In the genomic region with DNA sequence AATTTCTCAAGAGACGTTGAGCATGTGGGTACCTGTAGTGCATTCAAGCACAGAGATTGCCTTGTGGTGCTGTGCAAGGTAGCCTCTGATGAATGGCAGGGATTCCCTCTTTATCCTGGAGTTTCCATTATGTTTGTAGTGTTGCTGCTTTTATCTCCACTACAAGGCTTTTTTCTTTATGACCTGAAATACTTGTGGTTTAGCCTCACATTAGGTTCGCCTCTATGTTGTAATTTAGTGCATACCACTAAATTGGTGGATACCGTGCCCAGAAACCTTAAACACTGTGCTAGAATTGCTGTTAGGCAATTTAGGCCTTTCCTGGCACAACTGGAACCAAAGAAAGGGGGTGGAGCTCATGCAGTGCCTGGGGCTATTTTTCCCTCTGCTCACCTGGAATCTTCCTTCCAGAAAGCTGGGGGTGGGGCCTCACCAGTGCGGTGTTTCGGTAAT, we compare ENCODE assay signal across 10 cellular contexts.
DNase-seq lines count a peak whose midpoint lies in the region; ATAC-seq, FAIRE-seq and TF ChIP-seq lines count a peak whose summit lies in the region.
"Had no signal": no experiment of that assay in that cellular context is flagged by ENCODE, and none has a peak within 500 bp of the region (broad histone marks: within the 10 kb centered on the region; RNA-seq: fewer than 3 reads in every experiment).

No MANE protein-coding gene starts in this region.

- no peak overlapping the region for H3K4me3 Mint-ChIP-seq in CD4-positive, alpha-beta memory T cell
- H3K4me3 Mint-ChIP-seq in activated T-cell treated with anti-CD3 and anti-CD28 coated beads, Interleukin-2, amount 50 U/mL, for 72 hours, result no peak overlapping the region

- H3K27ac Mint-ChIP-seq in CD4-positive, alpha-beta memory T cell, result no peak overlapping the region
- no peak overlapping the region for H3K27ac Mint-ChIP-seq in activated T-cell treated with anti-CD3 and anti-CD28 coated beads, Interleukin-2, amount 50 U/mL, for 72 hours

- intact Hi-C loops in CD4-positive, alpha-beta memory T cell (cut with micrococcal nuclease), result no loop called here

- no peak overlapping the region for H4K8ac ChIP-seq in H1 (ENCODE audit: extremely low read depth, insufficient read depth, low read length)

- no peak overlapping the region for H3K56ac ChIP-seq in H1 (replicated peaks; ENCODE audit: insufficient read length, low read depth, low read length)

- TF ChIP-seq CTCF in H1 (IDR thresholded peaks at IDR 0.05; ENCODE audit: control extremely low read depth in 1 of 3, insufficient read depth in 1 of 3, low read depth in 1 of 3, low read length in 3 of 3) (no peak), omental fat pad (IDR thresholded peaks at IDR 0.05) (no peak)

- H3K4ac ChIP-seq in H1 (replicated peaks; ENCODE audit: insufficient read length, low read depth, low read length), result no peak overlapping the region

- H3K79me1 ChIP-seq in H1 (ENCODE audit: low read depth, low read length), result no peaks in the 10 kb centered on the region

- DNase-seq in GM03348 (ENCODE audit: low spot score) (peak; percentile 50), NCI-H2081 treated with DMSO at 0.1 percent for 48 hours (lab: John Stamatoyannopoulos, UW) (peak; percentile 36), H1 (ENCODE audit: low read depth in 1 of 2, low spot score in 2 of 2) (peak; percentile 53), omental fat pad (ENCODE audit: low spot score) (no peak)
- DNase-seq in CD4-positive, alpha-beta memory T cell, result no peak
- no peak for DNase-seq in activated T-cell treated with anti-CD3 and anti-CD28 coated beads, Interleukin-2, amount 50 U/mL, for 72 hours
- DNase-seq: retina had no signal

- H3K79me2 ChIP-seq in H1 (ENCODE audit: control insufficient read depth in 1 of 2, insufficient read depth in 2 of 2, low read length in 2 of 2), result no peaks in the 10 kb centered on the region

- no peak overlapping the region for H4K5ac ChIP-seq in H1 (ENCODE audit: insufficient read length, low read depth, low read length)

- no peak for TF ChIP-seq EP300 in H1 (IDR thresholded peaks at IDR 0.05; ENCODE audit: borderline replicate concordance in 1 of 2, low read depth in 2 of 2, low read length in 2 of 2)

- no peaks in the 10 kb centered on the region for H3K23me2 ChIP-seq in H1 (ENCODE audit: low read depth, low read length)

- no peak overlapping the region for H3K14ac ChIP-seq in H1 (ENCODE audit: insufficient read length)

- peaks cover 25 to 26% of the 10 kb centered on the region in 2 donors for H3K36me3 Mint-ChIP-seq in CD4-positive, alpha-beta memory T cell
- no peaks in the 10 kb centered on the region for H3K36me3 Mint-ChIP-seq in activated T-cell treated with anti-CD3 and anti-CD28 coated beads, Interleukin-2, amount 50 U/mL, for 72 hours (ENCODE audit: insufficient read depth in 2 of 2)

- H3K27me3 Mint-ChIP-seq in CD4-positive, alpha-beta memory T cell, result no peaks in the 10 kb centered on the region
- no peaks in the 10 kb centered on the region for H3K27me3 Mint-ChIP-seq in activated T-cell treated with anti-CD3 and anti-CD28 coated beads, Interleukin-2, amount 50 U/mL, for 72 hours (ENCODE audit: low read depth)

- H3K9me3 Mint-ChIP-seq in CD4-positive, alpha-beta memory T cell, result no peaks in the 10 kb centered on the region
- no peaks in the 10 kb centered on the region for H3K9me3 Mint-ChIP-seq in activated T-cell treated with anti-CD3 and anti-CD28 coated beads, Interleukin-2, amount 50 U/mL, for 72 hours

- H3K9me3 ChIP-seq in H1 (ENCODE audit: insufficient read depth in 2 of 2, low read depth in 1 of 2, low read length in 1 of 2), result no peaks in the 10 kb centered on the region
- no peaks in the 10 kb centered on the region for H3K9me3 ChIP-seq in CD4-positive, alpha-beta memory T cell (ENCODE audit: control insufficient read depth in 1 of 2, low read length in 2 of 2)
- H3K9me3 ChIP-seq: thoracic aorta had no signal

- ATAC-seq in omental fat pad (ENCODE audit: low FRiP score), result peak; percentile 75
- no peak for ATAC-seq in GM21360 (IDR thresholded peaks at IDR 0.05; ENCODE audit: unreplicated experiment)
- no peak for ATAC-seq in HG02973 (IDR thresholded peaks at IDR 0.05; ENCODE audit: unreplicated experiment)
- no peak for ATAC-seq in activated T-cell treated with anti-CD3 and anti-CD28 coated beads, Interleukin-2, amount 50 U/mL, for 72 hours (replicated peaks in 1 of 2)

- H3K27me3 ChIP-seq in H1 (replicated peaks in 1 of 4; ENCODE audit: control insufficient read depth in 3 of 4, extremely low read depth in 1 of 4, insufficient read depth in 3 of 4, low read length in 3 of 4), result no peaks in the 10 kb centered on the region
- no peaks in the 10 kb centered on the region for H3K27me3 ChIP-seq in CD4-positive, alpha-beta memory T cell (ENCODE audit: insufficient read depth, low read length)

- H2BK20ac ChIP-seq in H1 (ENCODE audit: low read length), result no peak overlapping the region

- CTCF ChIA-PET in H1 (lab: Charles Lee; ENCODE audit: partially characterized antibody), result interaction anchor here (0.8 to 3.3 kb wide), 9 partner anchors 10 to 570 kb away, joined by 3 to 16 read pairs (median 4); no protein-coding TSS in a partner anchor
- CTCF ChIA-PET in CD4-positive, alpha-beta memory T cell (lab: Charles Lee; ENCODE audit: partially characterized antibody), result interaction anchor here (1.0 to 1.5 kb wide), 4 partner anchors 10 to 37 kb away, joined by 3 to 5 read pairs (median 4); no protein-coding TSS in a partner anchor

- H3K36me3 ChIP-seq in H1 (ENCODE audit: control insufficient read depth in 2 of 4, insufficient read depth in 4 of 4, low read length in 3 of 4), result no peaks in the 10 kb centered on the region
- no peaks in the 10 kb centered on the region for H3K36me3 ChIP-seq in CD4-positive, alpha-beta memory T cell (ENCODE audit: insufficient read depth, low read length)
- H3K36me3 ChIP-seq: thoracic aorta had no signal

- H3K27ac ChIP-seq in H1 (ENCODE audit: low read depth, low read length), result no peak overlapping the region
- no peak overlapping the region for H3K27ac ChIP-seq in CD4-positive, alpha-beta memory T cell (ENCODE audit: low read depth, low read length)
- H3K27ac ChIP-seq: thoracic aorta had no signal

- FAIRE-seq in H1 (lab: Jason Lieb, UNC), result peak; percentile 75

- H2AK5ac ChIP-seq in H1 (ENCODE audit: low read depth, low read length), result no peak overlapping the region; the same call in 1 of the 2 replicates

- H3K18ac ChIP-seq in H1 (ENCODE audit: extremely low read depth, low read length), result no peak overlapping the region

- 63% methylated on average over 5 of the region's 5 CpGs; no CpG with 5 or more reads in 1 of the 2 experiments for WGBS in H1 (ENCODE audit: extremely low coverage in 1 of 2, insufficient coverage in 1 of 2, insufficient read length in 1 of 2, insufficient replicate concordance in 2 of 2, low coverage in 1 of 2, low lambda C conversion rate in 2 of 2, missing lambda C conversion rate in 1 of 2), 2 experiments

- 0 out of 4 replicates have a peak overlapping the region, but pooled peaks have one; percentile 30 to 35 for H3K4me2 ChIP-seq in H1 (ENCODE audit: insufficient read depth in 1 of 2, low read depth in 2 of 2, low read length in 2 of 2)

- no peak overlapping the region for H2AFZ ChIP-seq in H1 (ENCODE audit: low read length)

- peaks cover 5 to 15% (median 10%) of the 10 kb centered on the region in 4 donors for H3K4me1 Mint-ChIP-seq in CD4-positive, alpha-beta memory T cell
- H3K4me1 Mint-ChIP-seq in activated T-cell treated with anti-CD3 and anti-CD28 coated beads, Interleukin-2, amount 50 U/mL, for 72 hours (ENCODE audit: low read depth), result no peaks in the 10 kb centered on the region

- no peak overlapping the region for H3K9ac ChIP-seq in H1 (replicated peaks in 1 of 4; ENCODE audit: extremely low read depth in 1 of 4, low read depth in 3 of 4, low read length in 3 of 4)

- no peak for TF ChIP-seq POLR2A in H1 (IDR thresholded peaks at IDR 0.05; ENCODE audit: control extremely low read depth in 1 of 2, low read depth in 2 of 2, low read length in 2 of 2)

- no peak overlapping the region for H2BK120ac ChIP-seq in H1 (replicated peaks; ENCODE audit: low read depth, low read length)

- no peak for TF ChIP-seq RAD21 in H1 (IDR thresholded peaks at IDR 0.05 in 1 of 2, conservative IDR thresholded peaks at IDR 0.05 in 1 of 2; ENCODE audit: low read depth in 2 of 2, low read length in 2 of 2)

- POLR2A ChIA-PET in H1 (lab: Charles Lee; ENCODE audit: partially characterized antibody), result interaction anchor here (0.8 to 1.1 kb wide), 3 partner anchors 14 to 89 kb away, joined by 3 read pairs; partner anchors contain the start of gene HINT3
- POLR2A ChIA-PET in CD4-positive, alpha-beta memory T cell (lab: Charles Lee; ENCODE audit: partially characterized antibody), result interaction anchor here (1.4 kb wide), 1 partner anchor 87 kb away, joined by 4 read pairs; no protein-coding TSS in a partner anchor

- H4K91ac ChIP-seq in H1 (replicated peaks; ENCODE audit: insufficient read length, low read length), result no peak overlapping the region

- H2BK5ac ChIP-seq in H1 (ENCODE audit: low read depth, low read length), result no peak overlapping the region

- H3K4me1 ChIP-seq in H1 (replicated peaks in 1 of 4; ENCODE audit: control insufficient read depth in 3 of 4, insufficient read depth in 4 of 4, low read length in 3 of 4), result peaks cover 0 to 7% (median 3%) of the 10 kb centered on the region in 4 experiments; a peak in 3 of 7 replicates
- no peaks in the 10 kb centered on the region for H3K4me1 ChIP-seq in CD4-positive, alpha-beta memory T cell (ENCODE audit: insufficient read depth, low read length)

- no peak overlapping the region for H3K23ac ChIP-seq in H1 (ENCODE audit: insufficient read length)

- peak overlapping the region in 1 of 4 experiments; percentile 8; a peak in 1 of 8 replicates for H3K4me3 ChIP-seq in H1 (ENCODE audit: extremely low read depth in 1 of 4, insufficient read depth in 2 of 4, low read depth in 3 of 4, low read length in 4 of 4)
- H3K4me3 ChIP-seq in CD4-positive, alpha-beta memory T cell (ENCODE audit: low read length in 2 of 2), result no peak overlapping the region
- H3K4me3 ChIP-seq: thoracic aorta had no signal

- no peak overlapping the region for H2BK12ac ChIP-seq in H1 (ENCODE audit: low read depth, low read length)

- H2BK15ac ChIP-seq in H1 (ENCODE audit: low read length), result no peak overlapping the region

- no peaks in the 10 kb centered on the region for H4K20me1 ChIP-seq in H1 (replicated peaks in 1 of 2; ENCODE audit: control insufficient read depth in 1 of 2, insufficient read depth in 2 of 2, low read length in 2 of 2)

TF ChIP-seq in H1, 55 proteins besides CTCF, POLR2A, EP300 and RAD21 (continues in another document):
- TF ChIP-seq TAF7 (optimal IDR thresholded peaks at IDR 0.05; ENCODE audit: borderline replicate concordance, low read depth, low read length) (no peak), HDAC2 (IDR thresholded peaks at IDR 0.05; ENCODE audit: borderline replicate concordance in 1 of 2, low read depth in 2 of 2, low read length in 2 of 2) (no peak)

Comparison
In these comparisons a context has a peak if more than half of its experiments do, and no peak if none do; other contexts are left out.
1. DNase-seq: peak in GM03348 (single experiment), NCI-H2081 treated with DMSO at 0.1 percent for 48 hours (single experiment) and H1 (2 of 2); none in omental fat pad (single experiment), CD4-positive, alpha-beta memory T cell (0 of 5) and activated T-cell treated with anti-CD3 and anti-CD28 coated beads, Interleukin-2, amount 50 U/mL, for 72 hours (0 of 2).